In genomic region chr16:35510701-35511100, GRCh38 we compare ENCODE assay signal across 18 cellular contexts.
"Had no signal": no experiment of that assay in that cellular context is flagged by ENCODE, and none has a peak within 500 bp of the region (broad histone marks: within the 10 kb centered on the region; RNA-seq: fewer than 3 reads in every experiment).

No MANE protein-coding gene starts in this region.

- H3K4me3 ChIP-seq: hepatocyte, left ventricle myocardium inferior, tibial artery had no signal

- H3K27ac ChIP-seq: hepatocyte, left ventricle myocardium inferior, tibial artery had no signal

- H3K27me3 ChIP-seq: hepatocyte, tibial artery had no signal

- DNase-seq: activated CD4-positive, alpha-beta T cell treated with anti-CD3 and anti-CD28 coated beads for 36 hours; activated CD4-positive, alpha-beta T cell treated with anti-CD3 and anti-CD28 coated beads, Interleukin-2, amount 50 U/mL, for 48 hours; activated CD8-positive, alpha-beta memory T cell treated with anti-CD3 and anti-CD28 coated beads, Interleukin-2, amount 50 U/mL, for 48 hours; activated naive CD4-positive, alpha-beta T cell treated with Interleukin-2 at 50 U/mL for 16 hours; activated naive CD8-positive, alpha-beta T cell treated with anti-CD3 and anti-CD28 coated beads for 36 hours; activated T-cell treated with anti-CD3 and anti-CD28 coated beads, Interleukin-2, amount 50 U/mL, for 4 hours; effector memory CD4-positive, alpha-beta T cell; glutamatergic neuron; left ventricle myocardium inferior; natural killer cell; small intestine; stimulated activated CD4-positive, alpha-beta T cell treated with anti-CD3 and anti-CD28 coated beads, Interleukin-2, amount 100 ng/mL, for 24 hours; stimulated activated naive CD8-positive, alpha-beta T cell treated with anti-CD3 and anti-CD28 coated beads, Interleukin-15, amount 100 ng/mL, for 72 hours; tibial artery had no signal

- H3K36me3 ChIP-seq: left ventricle myocardium inferior, tibial artery had no signal

- ATAC-seq: activated CD4-positive, alpha-beta T cell treated with anti-CD3 and anti-CD28 coated beads for 36 hours; activated T-cell treated with anti-CD3 and anti-CD28 coated beads, Interleukin-2, amount 50 U/mL, for 4 hours; natural killer cell; sciatic nerve; stimulated activated effector memory CD8-positive, alpha-beta T cell treated with anti-CD3 and anti-CD28 coated beads, Interleukin-12 subunit alpha, Interleukin-12 subunit beta, amount 100 ng/mL, for 72 hours; stimulated activated naive CD8-positive, alpha-beta T cell treated with anti-CD3 and anti-CD28 coated beads, Interleukin-15, amount 100 ng/mL, for 72 hours; WTC11 had no signal
